ENCODE assay signal across 10 cellular contexts in genomic region chr17:46822388-46822921, GRCh38. TPM values are rescaled to one million over a fixed set of nuclear protein-coding genes. Genes with fewer than 3 reads are reported as not detected.
DNase-seq lines count a peak whose midpoint lies in the region; ATAC-seq and TF ChIP-seq lines count a peak whose summit lies in the region.
"Had no signal": no experiment of that assay in that cellular context is flagged by ENCODE, and none has a peak within 500 bp of the region (broad histone marks: within the 10 kb centered on the region; RNA-seq: fewer than 3 reads in every experiment).

No MANE protein-coding gene starts in this region.

- ATAC-seq in Right ventricle myocardium inferior (no peak), left ventricle myocardium superior (no peak), activated B cell treated with CpG ODN at 0.5 μM for 24 hours (ENCODE audit: low read depth) (no peak), HG03469 (IDR thresholded peaks at IDR 0.05; ENCODE audit: unreplicated experiment) (no peak)
- ATAC-seq: stimulated activated naive CD8-positive, alpha-beta T cell treated with anti-CD3 and anti-CD28 coated beads, Interleukin-15, amount 100 ng/mL, for 72 hours had no signal

- no peak overlapping the region for H3K27ac ChIP-seq in testis
- H3K27ac ChIP-seq: SK-N-MC had no signal

- POLR2A ChIA-PET in activated B cell treated with CpG ODN at 0.5 μM for 24 hours (lab: Charles Lee): no interaction called here

- peaks cover 39% of the 10 kb centered on the region for H3K27me3 Mint-ChIP-seq in activated B cell treated with CpG ODN at 0.5 μM for 24 hours

- TF ChIP-seq POLR2A in testis (IDR thresholded peaks at IDR 0.05): no peak

- DNase-seq in Right ventricle myocardium inferior (ENCODE audit: missing footprints): peak; percentile 82
- no peak for DNase-seq in left ventricle myocardium superior
- DNase-seq in activated B cell treated with CpG ODN at 0.5 μM for 24 hours: peak; percentile 49
- peak; percentile 50 for DNase-seq in germinal center (ENCODE audit: low spot score)
- DNase-seq in testis: peak; percentile 51
- DNase-seq in DMS79 treated with DMSO at 0.1 percent for 48 hours (lab: John Stamatoyannopoulos, UW): no peak
- no peak for DNase-seq in A172 (ENCODE audit: low spot score)

- no peaks in the 10 kb centered on the region for H3K36me3 Mint-ChIP-seq in activated B cell treated with CpG ODN at 0.5 μM for 24 hours (ENCODE audit: low read depth)

- 12 to 15% methylated on average over 20 to 27 of the region's 35 CpGs for WGBS in testis, 2 donors

- H3K27me3 ChIP-seq in testis: no peaks in the 10 kb centered on the region

- intact Hi-C loops in Right ventricle myocardium inferior (cut with DNase I) (no loop called here), left ventricle myocardium superior (cut with micrococcal nuclease) (no loop called here), activated B cell treated with CpG ODN at 0.5 μM for 24 hours (cut with micrococcal nuclease) (no loop called here), testis (cut with DNase I; ENCODE audit: low total_unique reads) (no loop called here)

- H3K4me3 Mint-ChIP-seq in activated B cell treated with CpG ODN at 0.5 μM for 24 hours: no peak overlapping the region
- H3K4me3 Mint-ChIP-seq: stimulated activated naive CD8-positive, alpha-beta T cell treated with anti-CD3 and anti-CD28 coated beads, Interleukin-15, amount 100 ng/mL, for 72 hours had no signal

- no peaks in the 10 kb centered on the region for H3K9me3 ChIP-seq in testis

- H3K4me1 ChIP-seq in testis: peaks cover 13% of the 10 kb centered on the region

- TF ChIP-seq CTCF in activated B cell treated with CpG ODN at 0.5 μM for 24 hours (IDR thresholded peaks at IDR 0.05) (no peak), testis (IDR thresholded peaks at IDR 0.05) (peak in 2 of 3 experiments; percentile 30 to 39)

- peaks cover 27% of the 10 kb centered on the region for H3K4me1 Mint-ChIP-seq in activated B cell treated with CpG ODN at 0.5 μM for 24 hours

- H3K36me3 ChIP-seq in testis (ENCODE audit: low read depth, missing control alignments): no peaks in the 10 kb centered on the region

- no peak overlapping the region for H3K27ac Mint-ChIP-seq in activated B cell treated with CpG ODN at 0.5 μM for 24 hours
- H3K27ac Mint-ChIP-seq: stimulated activated naive CD8-positive, alpha-beta T cell treated with anti-CD3 and anti-CD28 coated beads, Interleukin-15, amount 100 ng/mL, for 72 hours had no signal

- H3K9me3 Mint-ChIP-seq in activated B cell treated with CpG ODN at 0.5 μM for 24 hours: no peaks in the 10 kb centered on the region
- H3K9me3 Mint-ChIP-seq: stimulated activated naive CD8-positive, alpha-beta T cell treated with anti-CD3 and anti-CD28 coated beads, Interleukin-15, amount 100 ng/mL, for 72 hours had no signal

- CTCF ChIA-PET in activated B cell treated with CpG ODN at 0.5 μM for 24 hours (lab: Charles Lee): interaction anchor here (1.4 kb wide), 1 partner anchor 14 kb away, joined by 3 read pairs; no protein-coding TSS in a partner anchor

- H3K4me3 ChIP-seq in testis: no peak overlapping the region
- H3K4me3 ChIP-seq: SK-N-MC had no signal

RNA-seq across cellular contexts. Expression of gene WNT3, which starts 4.0 kb away (rescaled TPM):
- total RNA-seq in Right ventricle myocardium inferior (1.0 TPM), left ventricle myocardium superior (0.92 TPM), activated B cell treated with CpG ODN at 0.5 μM for 24 hours (1.0 and 1.3 TPM in 2 replicates), testis (1 to 10 TPM; 7.7 to 9.8 TPM)
- polyA plus RNA-seq in testis (ENCODE audit: insufficient read depth, low read depth, low replicate concordance): 6.4 TPM
- total RNA-seq in A172 (2014; rRNA removed; shearing (Covaris generic)): 5.3 and 6.0 TPM in 2 replicates

RNA-seq across cellular contexts. Expression of gene WNT9B, which starts 28.9 kb away (rescaled TPM):
- total RNA-seq in Right ventricle myocardium inferior: not detected
- 0.42 TPM for total RNA-seq in left ventricle myocardium superior
- total RNA-seq in activated B cell treated with CpG ODN at 0.5 μM for 24 hours: not detected in 2 replicates
- total RNA-seq in testis: under 1 TPM in 1 of 2 donors, not detected in 1; 0.50 TPM
- 1.2 TPM for polyA plus RNA-seq in testis (ENCODE audit: insufficient read depth, low read depth, low replicate concordance)
- not detected in 2 replicates for total RNA-seq in A172 (2014; rRNA removed; shearing (Covaris generic))

Comparison
In these comparisons a context has a peak if more than half of its experiments do, and no peak if none do; other contexts are left out.
1. DNase-seq: peak in Right ventricle myocardium inferior (single experiment), activated B cell treated with CpG ODN at 0.5 μM for 24 hours (single experiment), germinal center (single experiment) and testis (single experiment); none in left ventricle myocardium superior (single experiment), DMS79 treated with DMSO at 0.1 percent for 48 hours (single experiment) and A172 (single experiment).